Comparison of ENCODE assay signal across 17 cellular contexts in genomic region chr15:40789119-40789518, GRCh38. TPM values are rescaled to one million over a fixed set of nuclear protein-coding genes. Genes with fewer than 3 reads are reported as not detected.
DNase-seq lines count a peak whose midpoint lies in the region; ATAC-seq and TF ChIP-seq lines count a peak whose summit lies in the region.
"Had no signal": no experiment of that assay in that cellular context is flagged by ENCODE, and none has a peak within 500 bp of the region (broad histone marks: within the 10 kb centered on the region; RNA-seq: fewer than 3 reads in every experiment).

No MANE protein-coding gene starts in this region.

- no peaks in the 10 kb centered on the region for H3K27me3 ChIP-seq in PC-3 (ENCODE audit: low read length)
- no peaks in the 10 kb centered on the region for H3K27me3 ChIP-seq in mesendoderm (ENCODE audit: insufficient read depth, low read length, poor library complexity)
- H3K27me3 ChIP-seq in ascending aorta, result no peaks in the 10 kb centered on the region
- H3K27me3 ChIP-seq: thyroid gland had no signal

- no peak overlapping the region for H2BK15ac ChIP-seq in mesendoderm (replicated peaks; ENCODE audit: low read depth)

- CTCF ChIA-PET in PC-3 (lab: Charles Lee), result no interaction called here

- intact Hi-C loops in PC-3 (cut with micrococcal nuclease) (loop anchor here (5.0 kb wide), 2 partner anchors 103 to 197 kb away; partner anchors contain the start of genes KNL1 and VPS18), ascending aorta (cut with DNase I) (no loop called here)
- intact Hi-C loops in activated T-helper 2 cell treated with anti-CD3 and anti-CD28 coated beads, Interferon-gamma antibody, Interleukin-2, Interleukin-4, amounts not matched to agents 10 μg/mL and 5 μg/mL and 100 μg/mL, durations not matched to agents 14 hours and 24 hours and 36 hours (cut with micrococcal nuclease), result no loop called here

- no peak overlapping the region for H4K5ac ChIP-seq in mesendoderm (ENCODE audit: low read length)

- peaks cover 12% of the 10 kb centered on the region for H3K79me1 ChIP-seq in mesendoderm (ENCODE audit: low read length)

- POLR2A ChIA-PET in PC-3 (lab: Charles Lee; ENCODE audit: unreplicated experiment), result no interaction called here

- H3K18ac ChIP-seq in mesendoderm (ENCODE audit: low read length), result no peak overlapping the region

- H2AFZ ChIP-seq in PC-3 (ENCODE audit: low read length), result no peak overlapping the region

- H3K36me3 Mint-ChIP-seq in activated T-helper 2 cell treated with anti-CD3 and anti-CD28 coated beads, Interferon-gamma antibody, Interleukin-2, Interleukin-4, amounts not matched to agents 10 μg/mL and 5 μg/mL and 100 μg/mL, durations not matched to agents 14 hours and 24 hours and 36 hours (ENCODE audit: low read depth), result peaks cover 10% of the 10 kb centered on the region
- peaks cover 6% of the 10 kb centered on the region for H3K36me3 Mint-ChIP-seq in stimulated activated memory B cell treated with anti-CD40 and anti-IgM and Interleukin-4, amounts not matched to agents 10 μg/mL and 1 μg/mL and 100 μg/mL, for 72 hours

- peak overlapping the region; percentile 9 for H3K27ac Mint-ChIP-seq in activated T-helper 2 cell treated with anti-CD3 and anti-CD28 coated beads, Interferon-gamma antibody, Interleukin-2, Interleukin-4, amounts not matched to agents 10 μg/mL and 5 μg/mL and 100 μg/mL, durations not matched to agents 14 hours and 24 hours and 36 hours
- peak overlapping the region; percentile 1 for H3K27ac Mint-ChIP-seq in stimulated activated memory B cell treated with anti-CD40 and anti-IgM and Interleukin-4, amounts not matched to agents 10 μg/mL and 1 μg/mL and 100 μg/mL, for 72 hours
- H3K27ac Mint-ChIP-seq: B cell had no signal

- H3K9me3 ChIP-seq in PC-3 (ENCODE audit: low read length), result no peaks in the 10 kb centered on the region
- H3K9me3 ChIP-seq in ascending aorta, result no peaks in the 10 kb centered on the region
- H3K9me3 ChIP-seq: thyroid gland had no signal

- no peaks in the 10 kb centered on the region for H4K20me1 ChIP-seq in PC-3 (ENCODE audit: low read length)

- no CpG with 5 or more reads among the region's 5 CpGs for WGBS in mesendoderm (ENCODE audit: extremely low coverage, insufficient coverage, low lambda C conversion rate)

- DNase-seq in PC-3 (no peak), mesendoderm (no peak), ascending aorta (ENCODE audit: low spot score in 2 of 2) (no peak), COLO829 (ENCODE audit: low spot score) (no peak), NCI-H2107 treated with DMSO at 0.1 percent for 48 hours (lab: John Stamatoyannopoulos, UW; ENCODE audit: unreplicated experiment) (no peak)
- no peak for DNase-seq in activated T-helper 2 cell treated with anti-CD3 and anti-CD28 coated beads, Interferon-gamma antibody, Interleukin-2, Interleukin-4, amounts not matched to agents 10 μg/mL and 5 μg/mL and 100 μg/mL, durations not matched to agents 14 hours and 24 hours and 36 hours (ENCODE audit: low spot score)
- DNase-seq: amygdala; NCI-H1694 treated with DMSO at 0.1 percent for 48 hours; NCI-H510A treated with DMSO at 0.1 percent for 48 hours; nucleus accumbens; stimulated activated CD4-positive, alpha-beta T cell treated with anti-CD3 and anti-CD28 coated beads, Interleukin-2, amount 100 ng/mL, for 48 hours; thyroid gland had no signal

- H3K36me3 ChIP-seq in PC-3 (ENCODE audit: low read depth, low read length), result no peaks in the 10 kb centered on the region
- no peaks in the 10 kb centered on the region for H3K36me3 ChIP-seq in mesendoderm (ENCODE audit: control insufficient read depth, insufficient read depth, low read length)
- peaks cover 9% of the 10 kb centered on the region in 2 donors for H3K36me3 ChIP-seq in ascending aorta
- H3K36me3 ChIP-seq: thyroid gland had no signal

- H3K27ac ChIP-seq in PC-3 (ENCODE audit: low read length) (peak overlapping the region; percentile 94), mesendoderm (ENCODE audit: low read depth, low read length) (no peak overlapping the region), ascending aorta (no peak overlapping the region)
- H3K27ac ChIP-seq: coronary artery, SK-N-MC, thyroid gland had no signal

- no peak for ATAC-seq in PC-3
- ATAC-seq in stimulated activated memory B cell treated with anti-CD40 and anti-IgM and Interleukin-4, amounts not matched to agents 10 μg/mL and 1 μg/mL and 100 μg/mL, for 72 hours, result no peak

- no peak overlapping the region for H4K8ac ChIP-seq in mesendoderm (ENCODE audit: low read depth, low read length)

- H3F3A ChIP-seq in PC-3 (ENCODE audit: low read length, unreplicated experiment), result peaks cover 12% of the 10 kb centered on the region

- no peak overlapping the region for H2BK120ac ChIP-seq in mesendoderm (ENCODE audit: low read depth, low read length)

- H3K79me2 ChIP-seq in PC-3 (ENCODE audit: low read length) (peaks cover 58% of the 10 kb centered on the region), mesendoderm (ENCODE audit: control insufficient read depth, insufficient read depth, low read length) (peaks cover 2% of the 10 kb centered on the region)

- H3K4me3 ChIP-seq in PC-3 (ENCODE audit: low read length) (no peak overlapping the region), mesendoderm (ENCODE audit: low read length) (no peak overlapping the region), ascending aorta (no peak overlapping the region)
- H3K4me3 ChIP-seq: coronary artery, SK-N-MC, thyroid gland had no signal

- TF ChIP-seq CTCF in PC-3 (conservative IDR thresholded peaks at IDR 0.05; ENCODE audit: low read depth, low read length) (no peak), ascending aorta (IDR thresholded peaks at IDR 0.05) (no peak)

- no peaks in the 10 kb centered on the region for H3K9me2 ChIP-seq in PC-3 (replicated peaks; ENCODE audit: low read length)

- H3K4me2 ChIP-seq in PC-3 (ENCODE audit: low read length) (no peak overlapping the region), mesendoderm (ENCODE audit: low read length) (no peak overlapping the region)

- no peak overlapping the region for H3K23ac ChIP-seq in mesendoderm (ENCODE audit: low read length)

- H3K56ac ChIP-seq in mesendoderm (ENCODE audit: low read length), result peak overlapping the region; percentile 17

- H3K4me1 Mint-ChIP-seq in activated T-helper 2 cell treated with anti-CD3 and anti-CD28 coated beads, Interferon-gamma antibody, Interleukin-2, Interleukin-4, amounts not matched to agents 10 μg/mL and 5 μg/mL and 100 μg/mL, durations not matched to agents 14 hours and 24 hours and 36 hours (ENCODE audit: low read depth), result peaks cover 20% of the 10 kb centered on the region
- H3K4me1 Mint-ChIP-seq in stimulated activated memory B cell treated with anti-CD40 and anti-IgM and Interleukin-4, amounts not matched to agents 10 μg/mL and 1 μg/mL and 100 μg/mL, for 72 hours, result peaks cover 13% of the 10 kb centered on the region

- H3K4me3 Mint-ChIP-seq in activated T-helper 2 cell treated with anti-CD3 and anti-CD28 coated beads, Interferon-gamma antibody, Interleukin-2, Interleukin-4, amounts not matched to agents 10 μg/mL and 5 μg/mL and 100 μg/mL, durations not matched to agents 14 hours and 24 hours and 36 hours (ENCODE audit: low read depth), result no peak overlapping the region
- H3K4me3 Mint-ChIP-seq in stimulated activated memory B cell treated with anti-CD40 and anti-IgM and Interleukin-4, amounts not matched to agents 10 μg/mL and 1 μg/mL and 100 μg/mL, for 72 hours, result no peak overlapping the region
- H3K4me3 Mint-ChIP-seq: B cell had no signal

- H3K4me1 ChIP-seq in PC-3 (ENCODE audit: insufficient read depth, low read length) (peaks cover 68% of the 10 kb centered on the region), mesendoderm (ENCODE audit: control insufficient read depth, low read depth, low read length) (peaks cover 21% of the 10 kb centered on the region), ascending aorta (peaks cover 0 to 2% of the 10 kb centered on the region in 2 donors)

- H2AK5ac ChIP-seq in mesendoderm (ENCODE audit: low read length), result no peak overlapping the region

- H3K9ac ChIP-seq in PC-3 (ENCODE audit: low read length) (no peak overlapping the region), mesendoderm (ENCODE audit: low read length) (no peak overlapping the region)

- H3K27me3 Mint-ChIP-seq in activated T-helper 2 cell treated with anti-CD3 and anti-CD28 coated beads, Interferon-gamma antibody, Interleukin-2, Interleukin-4, amounts not matched to agents 10 μg/mL and 5 μg/mL and 100 μg/mL, durations not matched to agents 14 hours and 24 hours and 36 hours (ENCODE audit: low read depth), result no peaks in the 10 kb centered on the region
- H3K27me3 Mint-ChIP-seq in stimulated activated memory B cell treated with anti-CD40 and anti-IgM and Interleukin-4, amounts not matched to agents 10 μg/mL and 1 μg/mL and 100 μg/mL, for 72 hours, result no peaks in the 10 kb centered on the region
- H3K27me3 Mint-ChIP-seq: B cell had no signal

- no peaks in the 10 kb centered on the region for H3K9me3 Mint-ChIP-seq in activated T-helper 2 cell treated with anti-CD3 and anti-CD28 coated beads, Interferon-gamma antibody, Interleukin-2, Interleukin-4, amounts not matched to agents 10 μg/mL and 5 μg/mL and 100 μg/mL, durations not matched to agents 14 hours and 24 hours and 36 hours
- no peaks in the 10 kb centered on the region for H3K9me3 Mint-ChIP-seq in stimulated activated memory B cell treated with anti-CD40 and anti-IgM and Interleukin-4, amounts not matched to agents 10 μg/mL and 1 μg/mL and 100 μg/mL, for 72 hours

- no peak overlapping the region for H2BK5ac ChIP-seq in mesendoderm (ENCODE audit: low read length)

- H3K4ac ChIP-seq in mesendoderm (ENCODE audit: low read depth, low read length), result no peak overlapping the region

- no TSS peak for BruUV-seq in PC-3 (replicated peaks; lab: Mats Ljungman, UMichigan)

RNA-seq across cellular contexts. Expression of gene ZFYVE19, which starts 17.8 kb away (rescaled TPM):
- total RNA-seq in PC-3 (2014; rRNA removed), result 32.3 and 39.6 TPM in 2 replicates
- 37.6 and 39.3 TPM in 2 replicates for total RNA-seq in activated T-helper 2 cell treated with anti-CD3 and anti-CD28 coated beads, Interferon-gamma antibody, Interleukin-2, Interleukin-4, amounts not matched to agents 10 μg/mL and 5 μg/mL and 100 μg/mL, durations not matched to agents 14 hours and 24 hours and 36 hours
- 6.6 TPM for polyA plus RNA-seq in mesendoderm (2013, experiment 1 of 2)
- polyA plus RNA-seq in mesendoderm (2013, experiment 2 of 2), result 7.2 TPM
- 61.0 TPM for total RNA-seq in ascending aorta

RNA-seq across cellular contexts. Expression of gene DNAJC17, which starts 18.2 kb away (rescaled TPM):
- total RNA-seq in PC-3 (2014; rRNA removed) (51.2 and 53.3 TPM in 2 replicates), ascending aorta (26.2 TPM)
- total RNA-seq in activated T-helper 2 cell treated with anti-CD3 and anti-CD28 coated beads, Interferon-gamma antibody, Interleukin-2, Interleukin-4, amounts not matched to agents 10 μg/mL and 5 μg/mL and 100 μg/mL, durations not matched to agents 14 hours and 24 hours and 36 hours, result 44.4 and 48.0 TPM in 2 replicates
- 52.5 TPM for polyA plus RNA-seq in mesendoderm (2013, experiment 1 of 2)
- polyA plus RNA-seq in mesendoderm (2013, experiment 2 of 2), result 49.3 TPM

RNA-seq across cellular contexts. Expression of gene C15orf62, which starts 19.3 kb away (rescaled TPM):
- total RNA-seq in PC-3 (2014; rRNA removed) (0.63 and 1.5 TPM in 2 replicates), ascending aorta (not detected)
- total RNA-seq in activated T-helper 2 cell treated with anti-CD3 and anti-CD28 coated beads, Interferon-gamma antibody, Interleukin-2, Interleukin-4, amounts not matched to agents 10 μg/mL and 5 μg/mL and 100 μg/mL, durations not matched to agents 14 hours and 24 hours and 36 hours, result 0.48 and 0.76 TPM in 2 replicates
- polyA plus RNA-seq in mesendoderm (2013, experiment 1 of 2), result 0.07 TPM
- 0.15 TPM for polyA plus RNA-seq in mesendoderm (2013, experiment 2 of 2)
- total RNA-seq: glomerular endothelial cell had no signal

RNA-seq across cellular contexts. Expression of gene GCHFR, which starts 25.3 kb away (rescaled TPM):
- total RNA-seq in PC-3 (2014; rRNA removed) (58.9 and 65.8 TPM in 2 replicates), ascending aorta (26.4 TPM)
- 43.7 and 44.7 TPM in 2 replicates for total RNA-seq in activated T-helper 2 cell treated with anti-CD3 and anti-CD28 coated beads, Interferon-gamma antibody, Interleukin-2, Interleukin-4, amounts not matched to agents 10 μg/mL and 5 μg/mL and 100 μg/mL, durations not matched to agents 14 hours and 24 hours and 36 hours
- 14.0 TPM for polyA plus RNA-seq in mesendoderm (2013, experiment 1 of 2)
- 13.5 TPM for polyA plus RNA-seq in mesendoderm (2013, experiment 2 of 2)

RNA-seq across cellular contexts. Expression of gene RMDN3, which starts 34.1 kb away (rescaled TPM):
- 21.4 and 34.0 TPM in 2 replicates for total RNA-seq in PC-3 (2014; rRNA removed)
- total RNA-seq in activated T-helper 2 cell treated with anti-CD3 and anti-CD28 coated beads, Interferon-gamma antibody, Interleukin-2, Interleukin-4, amounts not matched to agents 10 μg/mL and 5 μg/mL and 100 μg/mL, durations not matched to agents 14 hours and 24 hours and 36 hours, result 28.3 and 30.6 TPM in 2 replicates
- polyA plus RNA-seq in mesendoderm (2013, experiment 1 of 2), result 15.9 TPM
- polyA plus RNA-seq in mesendoderm (2013, experiment 2 of 2), result 15.9 TPM
- 6.0 TPM for total RNA-seq in ascending aorta
